In the genomic region with DNA sequence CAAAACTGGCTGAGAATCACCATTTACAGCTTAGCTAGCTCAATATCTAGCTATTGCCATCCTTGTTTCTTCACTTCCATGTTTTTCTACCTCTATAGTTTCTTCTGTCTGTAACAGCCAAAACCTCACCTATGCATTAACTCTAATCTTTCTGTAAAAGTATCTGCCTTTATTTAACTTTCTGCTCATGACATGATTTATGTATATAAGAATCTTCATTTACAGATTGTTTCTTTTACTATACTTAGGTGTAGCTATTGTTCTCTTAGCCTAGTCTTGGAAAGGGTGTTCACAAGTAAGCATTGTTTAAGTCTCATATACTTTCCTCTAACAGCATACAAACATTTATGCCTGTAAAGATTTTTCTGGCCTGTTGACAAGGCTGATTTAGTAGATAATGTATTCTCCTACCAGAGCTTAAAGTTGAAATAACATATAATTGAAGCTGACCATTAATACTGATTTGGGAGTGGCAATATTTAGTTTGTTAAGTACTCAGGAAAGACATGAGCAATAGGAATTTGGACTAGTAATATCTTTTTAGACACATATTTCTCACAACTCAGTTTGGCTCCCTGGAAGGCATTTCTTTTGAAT, we compare ENCODE assay signal across 2 cellular contexts.
TF ChIP-seq lines count a peak whose summit lies in the region.

No MANE protein-coding gene starts in this region.

TF ChIP-seq in A549, 52 proteins besides CTCF, POLR2A, EP300 and RAD21:
- no peak for TF ChIP-seq ESRRA (IDR thresholded peaks at IDR 0.05; ENCODE audit: borderline replicate concordance, low read length)
- no peak for TF ChIP-seq HOXB5 (CRISPR knock-in tag; IDR thresholded peaks at IDR 0.05)
- TF ChIP-seq, protein P1, sequence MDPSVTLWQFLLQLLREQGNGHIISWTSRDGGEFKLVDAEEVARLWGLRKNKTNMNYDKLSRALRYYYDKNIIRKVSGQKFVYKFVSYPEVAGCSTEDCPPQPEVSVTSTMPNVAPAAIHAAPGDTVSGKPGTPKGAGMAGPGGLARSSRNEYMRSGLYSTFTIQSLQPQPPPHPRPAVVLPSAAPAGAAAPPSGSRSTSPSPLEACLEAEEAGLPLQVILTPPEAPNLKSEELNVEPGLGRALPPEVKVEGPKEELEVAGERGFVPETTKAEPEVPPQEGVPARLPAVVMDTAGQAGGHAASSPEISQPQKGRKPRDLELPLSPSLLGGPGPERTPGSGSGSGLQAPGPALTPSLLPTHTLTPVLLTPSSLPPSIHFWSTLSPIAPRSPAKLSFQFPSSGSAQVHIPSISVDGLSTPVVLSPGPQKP (IDR thresholded peaks at IDR 0.05; ENCODE audit: low read depth, low read length) = no peak
- TF ChIP-seq, protein P2, sequence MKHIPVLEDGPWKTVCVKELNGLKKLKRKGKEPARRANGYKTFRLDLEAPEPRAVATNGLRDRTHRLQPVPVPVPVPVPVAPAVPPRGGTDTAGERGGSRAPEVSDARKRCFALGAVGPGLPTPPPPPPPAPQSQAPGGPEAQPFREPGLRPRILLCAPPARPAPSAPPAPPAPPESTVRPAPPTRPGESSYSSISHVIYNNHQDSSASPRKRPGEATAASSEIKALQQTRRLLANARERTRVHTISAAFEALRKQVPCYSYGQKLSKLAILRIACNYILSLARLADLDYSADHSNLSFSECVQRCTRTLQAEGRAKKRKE (CRISPR knock-in tag; IDR thresholded peaks at IDR 0.05; ENCODE audit: low read depth) = no peak
- no peak for TF ChIP-seq MYC (IDR thresholded peaks at IDR 0.05; ENCODE audit: borderline replicate concordance, low read length)
- no peak for TF ChIP-seq MAZ (IDR thresholded peaks at IDR 0.05; ENCODE audit: borderline replicate concordance, low read depth, low read length)
- TF ChIP-seq FOSL2 (IDR thresholded peaks at IDR 0.05) = no peak
- no peak for TF ChIP-seq FOSL2 (CRISPR knock-in tag; IDR thresholded peaks at IDR 0.05)
- no peak for TF ChIP-seq CBX8 (IDR thresholded peaks at IDR 0.05)
- TF ChIP-seq, protein P3, sequence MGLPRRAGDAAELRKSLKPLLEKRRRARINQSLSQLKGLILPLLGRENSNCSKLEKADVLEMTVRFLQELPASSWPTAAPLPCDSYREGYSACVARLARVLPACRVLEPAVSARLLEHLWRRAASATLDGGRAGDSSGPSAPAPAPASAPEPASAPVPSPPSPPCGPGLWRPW (IDR thresholded peaks at IDR 0.05) = no peak
- TF ChIP-seq CBX2 (IDR thresholded peaks at IDR 0.05; ENCODE audit: borderline replicate concordance, low read depth) = no peak
- TF ChIP-seq EHF (CRISPR knock-in tag; IDR thresholded peaks at IDR 0.05) = no peak
- TF ChIP-seq RARB (CRISPR knock-in tag; IDR thresholded peaks at IDR 0.05) = no peak

TF ChIP-seq in GM23338, 12 proteins besides CTCF, POLR2A, EP300 and RAD21:
- TF ChIP-seq POLR2AphosphoS5 (IDR thresholded peaks at IDR 0.05; ENCODE audit: low read depth) = no peak
- no peak for TF ChIP-seq ZNF114 (CRISPR knock-in tag; IDR thresholded peaks at IDR 0.05)
- TF ChIP-seq JUNB (IDR thresholded peaks at IDR 0.05; ENCODE audit: unreplicated experiment) = no peak
- no peak for TF ChIP-seq EZH2phosphoT487 (IDR thresholded peaks at IDR 0.05; ENCODE audit: unreplicated experiment)
- TF ChIP-seq, protein P4, sequence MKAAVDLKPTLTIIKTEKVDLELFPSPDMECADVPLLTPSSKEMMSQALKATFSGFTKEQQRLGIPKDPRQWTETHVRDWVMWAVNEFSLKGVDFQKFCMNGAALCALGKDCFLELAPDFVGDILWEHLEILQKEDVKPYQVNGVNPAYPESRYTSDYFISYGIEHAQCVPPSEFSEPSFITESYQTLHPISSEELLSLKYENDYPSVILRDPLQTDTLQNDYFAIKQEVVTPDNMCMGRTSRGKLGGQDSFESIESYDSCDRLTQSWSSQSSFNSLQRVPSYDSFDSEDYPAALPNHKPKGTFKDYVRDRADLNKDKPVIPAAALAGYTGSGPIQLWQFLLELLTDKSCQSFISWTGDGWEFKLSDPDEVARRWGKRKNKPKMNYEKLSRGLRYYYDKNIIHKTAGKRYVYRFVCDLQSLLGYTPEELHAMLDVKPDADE (IDR thresholded peaks at IDR 0.05) = no peak
- TF ChIP-seq NANOG (IDR thresholded peaks at IDR 0.05; ENCODE audit: borderline replicate concordance) = no peak
- TF ChIP-seq EZH2 (IDR thresholded peaks at IDR 0.05; ENCODE audit: low read depth, unreplicated experiment) = no peak
- TF ChIP-seq STAT1 (IDR thresholded peaks at IDR 0.05; ENCODE audit: unreplicated experiment) = no peak
- TF ChIP-seq, protein P5, sequence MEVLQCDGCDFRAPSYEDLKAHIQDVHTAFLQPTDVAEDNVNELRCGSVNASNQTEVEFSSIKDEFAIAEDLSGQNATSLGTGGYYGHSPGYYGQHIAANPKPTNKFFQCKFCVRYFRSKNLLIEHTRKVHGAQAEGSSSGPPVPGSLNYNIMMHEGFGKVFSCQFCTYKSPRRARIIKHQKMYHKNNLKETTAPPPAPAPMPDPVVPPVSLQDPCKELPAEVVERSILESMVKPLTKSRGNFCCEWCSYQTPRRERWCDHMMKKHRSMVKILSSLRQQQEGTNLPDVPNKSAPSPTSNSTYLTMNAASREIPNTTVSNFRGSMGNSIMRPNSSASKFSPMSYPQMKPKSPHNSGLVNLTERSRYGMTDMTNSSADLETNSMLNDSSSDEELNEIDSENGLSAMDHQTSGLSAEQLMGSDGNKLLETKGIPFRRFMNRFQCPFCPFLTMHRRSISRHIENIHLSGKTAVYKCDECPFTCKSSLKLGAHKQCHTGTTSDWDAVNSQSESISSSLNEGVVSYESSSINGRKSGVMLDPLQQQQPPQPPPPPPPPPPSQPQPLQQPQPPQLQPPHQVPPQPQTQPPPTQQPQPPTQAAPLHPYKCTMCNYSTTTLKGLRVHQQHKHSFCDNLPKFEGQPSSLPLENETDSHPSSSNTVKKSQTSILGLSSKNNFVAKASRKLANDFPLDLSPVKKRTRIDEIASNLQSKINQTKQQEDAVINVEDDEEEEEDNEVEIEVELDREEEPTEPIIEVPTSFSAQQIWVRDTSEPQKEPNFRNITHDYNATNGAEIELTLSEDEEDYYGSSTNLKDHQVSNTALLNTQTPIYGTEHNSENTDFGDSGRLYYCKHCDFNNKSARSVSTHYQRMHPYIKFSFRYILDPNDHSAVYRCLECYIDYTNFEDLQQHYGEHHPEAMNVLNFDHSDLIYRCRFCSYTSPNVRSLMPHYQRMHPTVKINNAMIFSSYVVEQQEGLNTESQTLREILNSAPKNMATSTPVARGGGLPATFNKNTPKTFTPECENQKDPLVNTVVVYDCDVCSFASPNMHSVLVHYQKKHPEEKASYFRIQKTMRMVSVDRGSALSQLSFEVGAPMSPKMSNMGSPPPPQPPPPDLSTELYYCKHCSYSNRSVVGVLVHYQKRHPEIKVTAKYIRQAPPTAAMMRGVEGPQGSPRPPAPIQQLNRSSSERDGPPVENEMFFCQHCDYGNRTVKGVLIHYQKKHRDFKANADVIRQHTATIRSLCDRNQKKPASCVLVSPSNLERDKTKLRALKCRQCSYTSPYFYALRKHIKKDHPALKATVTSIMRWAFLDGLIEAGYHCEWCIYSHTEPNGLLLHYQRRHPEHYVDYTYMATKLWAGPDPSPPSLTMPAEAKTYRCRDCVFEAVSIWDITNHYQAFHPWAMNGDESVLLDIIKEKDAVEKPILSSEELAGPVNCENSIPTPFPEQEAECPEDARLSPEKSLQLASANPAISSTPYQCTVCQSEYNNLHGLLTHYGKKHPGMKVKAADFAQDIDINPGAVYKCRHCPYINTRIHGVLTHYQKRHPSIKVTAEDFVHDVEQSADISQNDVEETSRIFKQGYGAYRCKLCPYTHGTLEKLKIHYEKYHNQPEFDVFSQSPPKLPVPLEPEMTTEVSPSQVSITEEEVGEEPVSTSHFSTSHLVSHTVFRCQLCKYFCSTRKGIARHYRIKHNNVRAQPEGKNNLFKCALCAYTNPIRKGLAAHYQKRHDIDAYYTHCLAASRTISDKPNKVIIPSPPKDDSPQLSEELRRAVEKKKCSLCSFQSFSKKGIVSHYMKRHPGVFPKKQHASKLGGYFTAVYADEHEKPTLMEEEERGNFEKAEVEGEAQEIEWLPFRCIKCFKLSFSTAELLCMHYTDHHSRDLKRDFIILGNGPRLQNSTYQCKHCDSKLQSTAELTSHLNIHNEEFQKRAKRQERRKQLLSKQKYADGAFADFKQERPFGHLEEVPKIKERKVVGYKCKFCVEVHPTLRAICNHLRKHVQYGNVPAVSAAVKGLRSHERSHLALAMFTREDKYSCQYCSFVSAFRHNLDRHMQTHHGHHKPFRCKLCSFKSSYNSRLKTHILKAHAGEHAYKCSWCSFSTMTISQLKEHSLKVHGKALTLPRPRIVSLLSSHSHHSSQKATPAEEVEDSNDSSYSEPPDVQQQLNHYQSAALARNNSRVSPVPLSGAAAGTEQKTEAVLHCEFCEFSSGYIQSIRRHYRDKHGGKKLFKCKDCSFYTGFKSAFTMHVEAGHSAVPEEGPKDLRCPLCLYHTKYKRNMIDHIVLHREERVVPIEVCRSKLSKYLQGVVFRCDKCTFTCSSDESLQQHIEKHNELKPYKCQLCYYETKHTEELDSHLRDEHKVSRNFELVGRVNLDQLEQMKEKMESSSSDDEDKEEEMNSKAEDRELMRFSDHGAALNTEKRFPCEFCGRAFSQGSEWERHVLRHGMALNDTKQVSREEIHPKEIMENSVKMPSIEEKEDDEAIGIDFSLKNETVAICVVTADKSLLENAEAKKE (CRISPR knock-in tag; IDR thresholded peaks at IDR 0.05) = no peak
